ENCODE assay signal across 1 cellular context in genomic region chr12:50655374-50655921, GRCh38.
TF ChIP-seq lines count a peak whose summit lies in the region.

No MANE protein-coding gene starts in this region.

TF ChIP-seq in HepG2, 621 proteins besides CTCF, POLR2A, EP300 and RAD21 (continued from another document and continues in another):
- TF ChIP-seq ARID5B (CRISPR knock-in tag; IDR thresholded peaks at IDR 0.05) (peak; percentile 55), SOX13 (IDR thresholded peaks at IDR 0.05) (no peak; the same call in 1 of the 2 replicates), SOX13 (CRISPR knock-in tag; conservative IDR thresholded peaks at IDR 0.05 in 1 of 2, IDR thresholded peaks at IDR 0.05 in 1 of 2) (peak in 1 of 2 experiments; percentile 55; a peak in 1 of 4 replicates), ZNF367 (CRISPR knock-in tag; IDR thresholded peaks at IDR 0.05; ENCODE audit: borderline replicate concordance) (no peak), CAMTA2 (CRISPR knock-in tag; IDR thresholded peaks at IDR 0.05; ENCODE audit: borderline replicate concordance) (no peak), RELA (CRISPR knock-in tag; IDR thresholded peaks at IDR 0.05) (no peak), HNRNPLL (IDR thresholded peaks at IDR 0.05; ENCODE audit: low read depth, low read length, poor library complexity, severe bottlenecking) (no peak), SMAD1 (CRISPR knock-in tag; IDR thresholded peaks at IDR 0.05; ENCODE audit: borderline replicate concordance, low read depth) (no peak), HDAC6 (IDR thresholded peaks at IDR 0.05; ENCODE audit: low read depth, low read length) (no peak), MXD3 (CRISPR knock-in tag; IDR thresholded peaks at IDR 0.05) (no peak), RERE (CRISPR knock-in tag; IDR thresholded peaks at IDR 0.05; ENCODE audit: low read depth) (no peak; the same call in 1 of the 2 replicates), ZNF362 (CRISPR knock-in tag; IDR thresholded peaks at IDR 0.05; ENCODE audit: borderline replicate concordance) (no peak), ZNF329 (CRISPR knock-in tag; IDR thresholded peaks at IDR 0.05; ENCODE audit: low read depth) (no peak), GATAD1 (CRISPR knock-in tag; IDR thresholded peaks at IDR 0.05) (no peak), NFIC (IDR thresholded peaks at IDR 0.05; ENCODE audit: low read length) (peak; percentile 69; the same call in 1 of the 2 replicates), SALL1 (CRISPR knock-in tag; IDR thresholded peaks at IDR 0.05) (peak; percentile 64; the same call in 1 of the 2 replicates), FOXA1 (IDR thresholded peaks at IDR 0.05) (no peak), FOXA1 (CRISPR knock-in tag; IDR thresholded peaks at IDR 0.05) (peak; percentile 41; the same call in 1 of the 2 replicates), ZNF784 (CRISPR knock-in tag; IDR thresholded peaks at IDR 0.05; ENCODE audit: borderline replicate concordance) (no peak), HNF4G (IDR thresholded peaks at IDR 0.05; ENCODE audit: borderline replicate concordance, low read depth, low read length) (0 out of 2 replicates have a peak, but pooled peaks have one; percentile 10), HNF4G (CRISPR knock-in tag; IDR thresholded peaks at IDR 0.05; ENCODE audit: borderline replicate concordance, low read depth) (no peak), ZNF616 (CRISPR knock-in tag; IDR thresholded peaks at IDR 0.05; ENCODE audit: low read depth) (no peak), TCF7L2 (IDR thresholded peaks at IDR 0.05; ENCODE audit: low read depth, low read length) (peak; percentile 90), NCOR1 (IDR thresholded peaks at IDR 0.05; ENCODE audit: borderline replicate concordance, low read length) (peak; percentile 67; the same call in 1 of the 2 replicates), SRSF1 (optimal IDR thresholded peaks at IDR 0.05; ENCODE audit: low read depth, low read length) (no peak), PBX3 (CRISPR knock-in tag; IDR thresholded peaks at IDR 0.05; ENCODE audit: borderline replicate concordance) (no peak), NR2F2 (IDR thresholded peaks at IDR 0.05; ENCODE audit: borderline replicate concordance, low read depth) (peak; percentile 63), ZBTB8A (CRISPR knock-in tag; IDR thresholded peaks at IDR 0.05; ENCODE audit: borderline replicate concordance, low read depth) (no peak), ZNF780A (CRISPR knock-in tag; IDR thresholded peaks at IDR 0.05) (no peak), HBP1 (CRISPR knock-in tag; IDR thresholded peaks at IDR 0.05; ENCODE audit: low read depth) (no peak), NFKBIZ (CRISPR knock-in tag; IDR thresholded peaks at IDR 0.05) (no peak), MAFF (IDR thresholded peaks at IDR 0.05; ENCODE audit: low read depth, low read length) (no peak), CCAR2 (optimal IDR thresholded peaks at IDR 0.05; ENCODE audit: low read depth, low read length) (no peak), LCORL (IDR thresholded peaks at IDR 0.05) (peak; percentile 59; the same call in 1 of the 2 replicates), LCORL (CRISPR knock-in tag; IDR thresholded peaks at IDR 0.05) (peak; percentile 90), GATA4 (IDR thresholded peaks at IDR 0.05; ENCODE audit: borderline replicate concordance, low read depth) (0 out of 2 replicates have a peak, but pooled peaks have one; percentile 38), KDM2A (CRISPR knock-in tag; IDR thresholded peaks at IDR 0.05; ENCODE audit: borderline replicate concordance, low read depth) (no peak), ZNF547 (CRISPR knock-in tag; IDR thresholded peaks at IDR 0.05) (no peak), ZNF280B (CRISPR knock-in tag; IDR thresholded peaks at IDR 0.05; ENCODE audit: borderline replicate concordance) (no peak), ZNF609 (CRISPR knock-in tag; IDR thresholded peaks at IDR 0.05; ENCODE audit: borderline replicate concordance) (peak; percentile 79)
